In the genomic region with DNA sequence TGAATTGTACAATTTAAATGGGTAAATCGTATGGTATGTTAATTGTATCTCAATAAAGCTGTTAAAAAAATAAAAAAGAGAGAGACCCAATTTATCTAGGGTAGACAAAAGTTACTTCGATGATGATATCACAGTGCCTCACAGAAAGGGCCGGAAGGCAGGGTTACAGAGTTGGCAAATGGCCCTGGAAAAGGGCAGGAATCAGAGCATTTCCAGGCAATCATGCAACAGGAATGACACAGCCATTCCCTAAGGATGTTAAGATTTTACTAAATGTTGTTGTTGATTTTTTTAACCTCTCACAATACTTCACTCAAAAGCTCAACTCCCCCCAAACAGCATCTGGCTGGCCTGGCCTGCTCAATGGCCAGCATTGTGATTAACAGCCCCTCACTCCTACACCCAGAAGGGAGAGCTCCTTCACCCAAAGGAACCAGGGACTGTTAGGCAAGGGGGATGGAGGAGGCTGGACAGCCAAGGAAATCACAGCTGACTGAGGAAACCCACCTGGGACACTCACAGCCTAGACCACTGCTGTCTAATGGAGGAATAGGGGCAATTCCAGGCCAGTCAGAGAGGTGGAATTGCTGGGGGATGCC, we compare ENCODE assay signal across 12 cellular contexts. TPM values are rescaled to one million over a fixed set of nuclear protein-coding genes. Genes with fewer than 3 reads are reported as not detected.
DNase-seq lines count a peak whose midpoint lies in the region; ATAC-seq and TF ChIP-seq lines count a peak whose summit lies in the region.
"Had no signal": no experiment of that assay in that cellular context is flagged by ENCODE, and none has a peak within 500 bp of the region (broad histone marks: within the 10 kb centered on the region; RNA-seq: fewer than 3 reads in every experiment).

No MANE protein-coding gene starts in this region.

- no peak overlapping the region for H2BK5ac ChIP-seq in neuronal stem cell (ENCODE audit: low read length)

- H3K4me3 Mint-ChIP-seq in CD8-positive, alpha-beta T cell, result no peak overlapping the region

- no peaks in the 10 kb centered on the region for H3K9me3 Mint-ChIP-seq in CD8-positive, alpha-beta T cell

- peaks cover 12% of the 10 kb centered on the region for H3K36me3 ChIP-seq in CD8-positive, alpha-beta T cell (ENCODE audit: insufficient read depth, low read length)
- H3K36me3 ChIP-seq in SJSA1 (no peaks in the 10 kb centered on the region; the same call in 1 of the 2 replicates), psoas muscle (ENCODE audit: insufficient read depth in 1 of 2, low read depth in 1 of 2) (no peaks in the 10 kb centered on the region), neuronal stem cell (replicated peaks in 1 of 2; ENCODE audit: control insufficient read depth in 2 of 2, insufficient read depth in 2 of 2, low read length in 2 of 2) (no peaks in the 10 kb centered on the region)

- H2BK15ac ChIP-seq in neuronal stem cell (ENCODE audit: low read length), result no peak overlapping the region

- no peak for DNase-seq in CD8-positive, alpha-beta T cell
- DNase-seq in SJSA1 (ENCODE audit: low read depth in 1 of 2, low spot score in 2 of 2) (peak in 1 of 2 experiments; percentile 47), fibroblast of the conjunctiva (ENCODE audit: low read depth) (peak; percentile 27), psoas muscle (peak; percentile 60 to 66), neuronal stem cell (ENCODE audit: low spot score) (no peak)
- DNase-seq in stimulated activated CD8-positive, alpha-beta memory T cell treated with anti-CD3 and anti-CD28 coated beads, Interleukin-4, amount 100 ng/mL, for 48 hours, result no peak
- DNase-seq: GF-D8, NCI-H1417 treated with DMSO at 0.1 percent for 48 hours, SHP77 treated with DMSO at 0.1 percent for 48 hours, substantia nigra had no signal

- H2AK5ac ChIP-seq in neuronal stem cell (ENCODE audit: low read depth, low read length), result no peak overlapping the region

- 36 to 48% (median 45%) methylated on average over 3 of the region's 3 CpGs for WGBS in psoas muscle, 3 donors
- WGBS in neuronal stem cell (ENCODE audit: extremely low coverage in 2 of 2, insufficient read length in 2 of 2, insufficient replicate concordance in 1 of 2), 2 donors, result no CpG with 5 or more reads among the region's 3 CpGs

- no peak overlapping the region for H3K14ac ChIP-seq in neuronal stem cell (ENCODE audit: low read length)

- TF ChIP-seq CTCF in CD8-positive, alpha-beta T cell (IDR thresholded peaks at IDR 0.05), result no peak
- TF ChIP-seq CTCF in psoas muscle (IDR thresholded peaks at IDR 0.05), result no peak

- H3K18ac ChIP-seq in neuronal stem cell (ENCODE audit: low read length), result no peak overlapping the region

- no peak overlapping the region for H3K27ac ChIP-seq in CD8-positive, alpha-beta T cell (ENCODE audit: low read depth, low read length)
- H3K27ac ChIP-seq in SJSA1 (peak overlapping the region; percentile 30), psoas muscle (peak overlapping the region; percentile 54), neuronal stem cell (replicated peaks; ENCODE audit: low read length) (no peak overlapping the region)

- peaks cover 54% of the 10 kb centered on the region for H3K4me1 Mint-ChIP-seq in CD8-positive, alpha-beta T cell (ENCODE audit: low read depth)

- POLR2A ChIA-PET in CD8-positive, alpha-beta T cell (lab: Charles Lee), result interaction anchor here (1.3 to 2.0 kb wide), 2 partner anchors 10 to 62 kb away, joined by 3 to 6 read pairs; no protein-coding TSS in a partner anchor

- no peak overlapping the region for H3K9ac ChIP-seq in neuronal stem cell (ENCODE audit: low read depth, low read length, poor library complexity)

- H3K27ac Mint-ChIP-seq in CD8-positive, alpha-beta T cell, result peak overlapping the region; percentile 74

- no peak overlapping the region for H4K8ac ChIP-seq in neuronal stem cell (ENCODE audit: low read depth, low read length)

- no peak overlapping the region for H3K4ac ChIP-seq in neuronal stem cell (ENCODE audit: low read length)

- no peak overlapping the region for H2BK12ac ChIP-seq in neuronal stem cell (ENCODE audit: low read length)

- no peaks in the 10 kb centered on the region for H3K27me3 Mint-ChIP-seq in CD8-positive, alpha-beta T cell (ENCODE audit: low read depth)

- no peak overlapping the region for H2AFZ ChIP-seq in neuronal stem cell (ENCODE audit: low read length)

- H3K27me3 ChIP-seq in CD8-positive, alpha-beta T cell (ENCODE audit: insufficient read depth, low read length), result no peaks in the 10 kb centered on the region
- H3K27me3 ChIP-seq in SJSA1 (replicated peaks) (no peaks in the 10 kb centered on the region), psoas muscle (ENCODE audit: insufficient read depth in 3 of 3, low read length in 2 of 3) (no peaks in the 10 kb centered on the region), neuronal stem cell (ENCODE audit: control insufficient read depth in 3 of 3, insufficient read depth in 3 of 3, low read depth in 1 of 3, low read length in 3 of 3) (peaks cover 2 to 29% (median 17%) of the 10 kb centered on the region in 3 experiments)

- intact Hi-C loops in CD8-positive, alpha-beta T cell (cut with DNase I, micrococcal nuclease), result no loop called here
- intact Hi-C loops in psoas muscle (cut with DNase I), result no loop called here

- no peak overlapping the region for H4K91ac ChIP-seq in neuronal stem cell (ENCODE audit: low read depth, low read length, poor library complexity)

- peaks cover 28% of the 10 kb centered on the region for H3K4me1 ChIP-seq in CD8-positive, alpha-beta T cell (ENCODE audit: insufficient read depth, low read length)
- H3K4me1 ChIP-seq in SJSA1 (replicated peaks) (peaks cover 27% of the 10 kb centered on the region), psoas muscle (peaks cover 10% of the 10 kb centered on the region), neuronal stem cell (ENCODE audit: control insufficient read depth in 2 of 2, insufficient read depth in 1 of 2, low read depth in 1 of 2, low read length in 2 of 2) (peaks cover 2 to 4% of the 10 kb centered on the region in 2 donors)

- no peak for ATAC-seq in CD8-positive, alpha-beta T cell
- ATAC-seq in psoas muscle, result peak in 2 of 4 donors; percentile 27 to 28
- no peak for ATAC-seq in HG03045 (IDR thresholded peaks at IDR 0.05; ENCODE audit: unreplicated experiment)
- ATAC-seq in HG03432 (IDR thresholded peaks at IDR 0.05; ENCODE audit: unreplicated experiment), result no peak

- H2BK120ac ChIP-seq in neuronal stem cell (ENCODE audit: low read depth, low read length), result no peak overlapping the region

- H3K23ac ChIP-seq in neuronal stem cell (ENCODE audit: low read depth, low read length, poor library complexity), result no peak overlapping the region

- H3K4me2 ChIP-seq in neuronal stem cell (ENCODE audit: insufficient read depth, low read length, poor library complexity, severe bottlenecking), result no peak overlapping the region

- H3K9me3 ChIP-seq in CD8-positive, alpha-beta T cell (ENCODE audit: low read length), result no peaks in the 10 kb centered on the region
- no peaks in the 10 kb centered on the region for H3K9me3 ChIP-seq in SJSA1 (replicated peaks)
- H3K9me3 ChIP-seq in psoas muscle, result no peaks in the 10 kb centered on the region
- no peaks in the 10 kb centered on the region for H3K9me3 ChIP-seq in neuronal stem cell (replicated peaks in 1 of 2; ENCODE audit: control insufficient read depth in 2 of 2, insufficient read depth in 1 of 2, low read depth in 1 of 2, low read length in 2 of 2)

- peaks cover 45% of the 10 kb centered on the region for H3K36me3 Mint-ChIP-seq in CD8-positive, alpha-beta T cell

- H3K79me1 ChIP-seq in neuronal stem cell (ENCODE audit: low read depth, low read length), result no peaks in the 10 kb centered on the region

- CTCF ChIA-PET in CD8-positive, alpha-beta T cell (lab: Charles Lee), result interaction anchor here (1.1 to 2.0 kb wide), 2 partner anchors 48 to 390 kb away, joined by 3 to 5 read pairs; no protein-coding TSS in a partner anchor

- H3K4me3 ChIP-seq in CD8-positive, alpha-beta T cell (ENCODE audit: low read depth, low read length), result no peak overlapping the region
- H3K4me3 ChIP-seq in SJSA1 (no peak overlapping the region), psoas muscle (no peak overlapping the region), neuronal stem cell (ENCODE audit: low read length in 2 of 2) (no peak overlapping the region)

RNA-seq across cellular contexts. Expression of a gene that starts 7.7 kb away (rescaled TPM):
- total RNA-seq in CD8-positive, alpha-beta T cell, result 100 to 1,000 TPM; 218 to 240 TPM
- 42.2 and 63.3 TPM in 2 replicates for total RNA-seq in SJSA1 (2014; rRNA removed; shearing (Covaris generic))
- 10 to 100 TPM; 13.5 to 28.0 (median 20.3) TPM for total RNA-seq in psoas muscle
- polyA plus RNA-seq in psoas muscle, result 10 to 100 TPM in 1 of 3 donors, 1 to 10 TPM in 2; 6.5 to 10.4 (median 9.3) TPM
- polyA plus RNA-seq in neuronal stem cell (2013, experiment 1 of 2), result 0.06 TPM
- polyA plus RNA-seq in neuronal stem cell (2013, experiment 2 of 2), result 0.15 TPM

Comparison
In these comparisons a context has a peak if more than half of its experiments do, and no peak if none do; other contexts are left out.
1. DNase-seq: peak in fibroblast of the conjunctiva (single experiment) and psoas muscle (2 of 2); none in CD8-positive, alpha-beta T cell (0 of 7), neuronal stem cell (single experiment) and stimulated activated CD8-positive, alpha-beta memory T cell treated with anti-CD3 and anti-CD28 coated beads, Interleukin-4, amount 100 ng/mL, for 48 hours (single experiment).
2. H3K27ac ChIP-seq: peak in SJSA1 (single experiment) and psoas muscle (single experiment); none in CD8-positive, alpha-beta T cell (single experiment) and neuronal stem cell (single experiment).